20 cellular contexts compared by ENCODE assay signal in genomic region chr6:16539086-16539931, GRCh38.
DNase-seq lines count a peak whose midpoint lies in the region; ATAC-seq, FAIRE-seq and TF ChIP-seq lines count a peak whose summit lies in the region.
"Had no signal": no experiment of that assay in that cellular context is flagged by ENCODE, and none has a peak within 500 bp of the region (broad histone marks: within the 10 kb centered on the region; RNA-seq: fewer than 3 reads in every experiment).

No MANE protein-coding gene starts in this region.

- peaks cover 6% of the 10 kb centered on the region for H4K20me1 ChIP-seq in osteoblast (ENCODE audit: insufficient read depth, low read length)

- H3K4me2 ChIP-seq in osteoblast (ENCODE audit: insufficient read depth, low read length): no peak overlapping the region
- H3K4me2 ChIP-seq: BLaER1 treated with 17β-estradiol and CSF1 and Interleukin-3, amounts not matched to agents 10 nM and 100 nM had no signal

- in situ Hi-C loops in G401 (cut with HindIII; ENCODE audit: low sequenced_read_pairs): no loop called here

- POLR2A ChIA-PET in activated CD8-positive, alpha-beta T cell treated with anti-CD3 and anti-CD28 coated beads for 36 hours (lab: Charles Lee): no interaction called here
- POLR2A ChIA-PET in activated CD8-positive, alpha-beta T cell treated with anti-CD3 and anti-CD28 coated beads, Interleukin-2, amount 10 ng/mL, durations not matched to agents 7 days and 5 days (lab: Charles Lee): no interaction called here

- H3K27me3 ChIP-seq in osteoblast (ENCODE audit: insufficient read depth, low read length): no peaks in the 10 kb centered on the region
- H3K27me3 ChIP-seq: BLaER1 treated with 17β-estradiol and CSF1 and Interleukin-3, amounts not matched to agents 10 nM and 100 nM; dorsolateral prefrontal cortex; suprapubic skin had no signal

- H3K4me1 Mint-ChIP-seq in activated CD8-positive, alpha-beta T cell treated with anti-CD3 and anti-CD28 coated beads for 36 hours (ENCODE audit: low read depth): peaks cover 31% of the 10 kb centered on the region
- peaks cover 9% of the 10 kb centered on the region for H3K4me1 Mint-ChIP-seq in activated CD8-positive, alpha-beta T cell treated with anti-CD3 and anti-CD28 coated beads, Interleukin-2, amount 10 ng/mL, durations not matched to agents 7 days and 5 days (ENCODE audit: low read depth)
- H3K4me1 Mint-ChIP-seq in activated naive CD8-positive, alpha-beta T cell (ENCODE audit: low read depth): peaks cover 24% of the 10 kb centered on the region

- no peaks in the 10 kb centered on the region for H3K36me3 ChIP-seq in osteoblast (ENCODE audit: insufficient read depth, low read length)
- H3K36me3 ChIP-seq: suprapubic skin had no signal

- no peaks in the 10 kb centered on the region for H3K9me3 Mint-ChIP-seq in activated CD8-positive, alpha-beta T cell treated with anti-CD3 and anti-CD28 coated beads for 36 hours
- no peaks in the 10 kb centered on the region for H3K9me3 Mint-ChIP-seq in activated CD8-positive, alpha-beta T cell treated with anti-CD3 and anti-CD28 coated beads, Interleukin-2, amount 10 ng/mL, durations not matched to agents 7 days and 5 days (ENCODE audit: insufficient read depth)
- H3K9me3 Mint-ChIP-seq in activated naive CD8-positive, alpha-beta T cell (ENCODE audit: low read depth): no peaks in the 10 kb centered on the region
- H3K9me3 Mint-ChIP-seq: activated naive CD4-positive, alpha-beta T cell treated with anti-CD3 and anti-CD28 coated beads, Interleukin-2, amount 50 U/mL, for 72 hours; H9; memory B cell had no signal

- H2AFZ ChIP-seq in osteoblast (ENCODE audit: low read length): no peak overlapping the region

- H3K27ac Mint-ChIP-seq in activated CD8-positive, alpha-beta T cell treated with anti-CD3 and anti-CD28 coated beads for 36 hours: peak overlapping the region; percentile 16
- H3K27ac Mint-ChIP-seq in activated CD8-positive, alpha-beta T cell treated with anti-CD3 and anti-CD28 coated beads, Interleukin-2, amount 10 ng/mL, durations not matched to agents 7 days and 5 days: no peak overlapping the region
- H3K27ac Mint-ChIP-seq in activated naive CD8-positive, alpha-beta T cell: peak overlapping the region; percentile 36
- H3K27ac Mint-ChIP-seq: H9, memory B cell had no signal

- H3K27ac ChIP-seq in osteoblast (ENCODE audit: low read depth, low read length): no peak overlapping the region
- H3K27ac ChIP-seq: BLaER1 treated with 17β-estradiol and CSF1 and Interleukin-3, amounts not matched to agents 10 nM and 100 nM; skin epidermis; suprapubic skin had no signal

- H3K27me3 Mint-ChIP-seq in activated CD8-positive, alpha-beta T cell treated with anti-CD3 and anti-CD28 coated beads for 36 hours: no peaks in the 10 kb centered on the region
- H3K27me3 Mint-ChIP-seq in activated CD8-positive, alpha-beta T cell treated with anti-CD3 and anti-CD28 coated beads, Interleukin-2, amount 10 ng/mL, durations not matched to agents 7 days and 5 days (ENCODE audit: low read depth): no peaks in the 10 kb centered on the region
- H3K27me3 Mint-ChIP-seq in activated naive CD8-positive, alpha-beta T cell: no peaks in the 10 kb centered on the region
- H3K27me3 Mint-ChIP-seq: memory B cell had no signal

- DNase-seq in activated CD8-positive, alpha-beta T cell treated with anti-CD3 and anti-CD28 coated beads for 36 hours: no peak
- DNase-seq in activated CD8-positive, alpha-beta T cell treated with anti-CD3 and anti-CD28 coated beads, Interleukin-2, amount 10 ng/mL, durations not matched to agents 7 days and 5 days: no peak
- DNase-seq in HuH-7 (ENCODE audit: low spot score): peak; percentile 3
- peak; percentile 31 for DNase-seq in osteoblast (ENCODE audit: insufficient read length, low spot score, missing footprints)
- DNase-seq in D721Med (ENCODE audit: insufficient read length, low spot score): no peak
- DNase-seq in G401 (ENCODE audit: low spot score): no peak
- DNase-seq: cerebellar nuclear complex, dorsolateral prefrontal cortex, EL, H9, Kasumi-1, NCI-H187, NCI-H2171 treated with DMSO at 0.1 percent for 48 hours, NCI-H526 had no signal

- H3K4me1 ChIP-seq in osteoblast (ENCODE audit: insufficient read depth, low read length): no peaks in the 10 kb centered on the region
- H3K4me1 ChIP-seq: BLaER1 treated with 17β-estradiol and CSF1 and Interleukin-3, amounts not matched to agents 10 nM and 100 nM; suprapubic skin had no signal

- H3K9me3 ChIP-seq in osteoblast (ENCODE audit: low read depth, low read length): no peaks in the 10 kb centered on the region
- H3K9me3 ChIP-seq: suprapubic skin had no signal

- H3K4me3 Mint-ChIP-seq in activated CD8-positive, alpha-beta T cell treated with anti-CD3 and anti-CD28 coated beads for 36 hours: no peak overlapping the region
- H3K4me3 Mint-ChIP-seq in activated CD8-positive, alpha-beta T cell treated with anti-CD3 and anti-CD28 coated beads, Interleukin-2, amount 10 ng/mL, durations not matched to agents 7 days and 5 days: no peak overlapping the region
- no peak overlapping the region for H3K4me3 Mint-ChIP-seq in activated naive CD8-positive, alpha-beta T cell
- H3K4me3 Mint-ChIP-seq: H9, memory B cell had no signal

- CTCF ChIA-PET in activated CD8-positive, alpha-beta T cell treated with anti-CD3 and anti-CD28 coated beads for 36 hours (lab: Charles Lee): interaction anchor here (0.6 to 2.2 kb wide), 3 partner anchors 25 to 232 kb away, joined by 3 to 6 read pairs (median 3); no protein-coding TSS in a partner anchor
- CTCF ChIA-PET in activated CD8-positive, alpha-beta T cell treated with anti-CD3 and anti-CD28 coated beads, Interleukin-2, amount 10 ng/mL, durations not matched to agents 7 days and 5 days (lab: Charles Lee): interaction anchor here (0.5 kb wide), 1 partner anchor 29 kb away, joined by 3 read pairs; no protein-coding TSS in a partner anchor

- TF ChIP-seq CTCF in activated CD8-positive, alpha-beta T cell treated with anti-CD3 and anti-CD28 coated beads for 36 hours (IDR thresholded peaks at IDR 0.05): no peak
- TF ChIP-seq CTCF in osteoblast (IDR thresholded peaks at IDR 0.05; ENCODE audit: extremely low read depth, low read depth, low read length): no peak
- no peak for TF ChIP-seq CTCF in D721Med (IDR thresholded peaks at IDR 0.05; ENCODE audit: insufficient read depth, missing control alignments)

- no peak overlapping the region for H3K4me3 ChIP-seq in osteoblast (ENCODE audit: insufficient read depth, low read length)
- H3K4me3 ChIP-seq: BLaER1 treated with 17β-estradiol and CSF1 and Interleukin-3, amounts not matched to agents 10 nM and 100 nM; dorsolateral prefrontal cortex; skin epidermis; suprapubic skin had no signal

- H3K79me2 ChIP-seq in osteoblast (ENCODE audit: insufficient read depth, low read length): no peaks in the 10 kb centered on the region

- intact Hi-C loops in activated CD8-positive, alpha-beta T cell treated with anti-CD3 and anti-CD28 coated beads for 36 hours (cut with micrococcal nuclease): no loop called here

- ATAC-seq in activated CD8-positive, alpha-beta T cell treated with anti-CD3 and anti-CD28 coated beads for 36 hours: peak; percentile 51
- no peak for ATAC-seq in activated CD8-positive, alpha-beta T cell treated with anti-CD3 and anti-CD28 coated beads, Interleukin-2, amount 10 ng/mL, durations not matched to agents 7 days and 5 days

- peaks cover 15% of the 10 kb centered on the region for H3K36me3 Mint-ChIP-seq in activated CD8-positive, alpha-beta T cell treated with anti-CD3 and anti-CD28 coated beads for 36 hours (ENCODE audit: low read depth)
- peaks cover 2% of the 10 kb centered on the region for H3K36me3 Mint-ChIP-seq in activated CD8-positive, alpha-beta T cell treated with anti-CD3 and anti-CD28 coated beads, Interleukin-2, amount 10 ng/mL, durations not matched to agents 7 days and 5 days (ENCODE audit: low read depth)
- peaks cover 4% of the 10 kb centered on the region for H3K36me3 Mint-ChIP-seq in activated naive CD8-positive, alpha-beta T cell

- FAIRE-seq in D721Med (lab: Jason Lieb, UNC): no peak

Comparison
In these comparisons a context has a peak if more than half of its experiments do, and no peak if none do; other contexts are left out.
1. DNase-seq: peak in HuH-7 (single experiment) and osteoblast (single experiment); none in activated CD8-positive, alpha-beta T cell treated with anti-CD3 and anti-CD28 coated beads for 36 hours (single experiment), activated CD8-positive, alpha-beta T cell treated with anti-CD3 and anti-CD28 coated beads, Interleukin-2, amount 10 ng/mL, durations not matched to agents 7 days and 5 days (single experiment), D721Med (single experiment) and G401 (single experiment).